In the genomic region with DNA sequence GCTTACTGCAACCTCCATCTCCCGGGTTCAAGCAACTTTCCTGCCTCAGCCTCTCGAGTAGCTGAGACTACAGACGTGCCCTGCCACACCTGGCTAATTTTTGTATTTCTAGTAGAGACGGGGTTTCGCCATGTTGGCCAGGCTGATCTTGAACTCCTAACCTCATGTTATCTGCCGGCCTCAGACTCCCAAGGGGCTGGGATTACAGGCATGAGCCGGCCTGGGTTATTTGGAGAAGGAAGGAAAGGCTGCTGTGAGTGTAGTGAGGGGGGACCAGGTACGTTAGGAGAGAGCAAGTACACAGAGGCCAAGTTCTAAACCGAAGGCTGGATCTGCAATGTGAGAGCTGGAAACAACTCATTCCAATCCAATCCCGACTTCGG, we compare ENCODE assay signal across 6 cellular contexts. TPM values are rescaled to one million over a fixed set of nuclear protein-coding genes. Genes with fewer than 3 reads are reported as not detected.
DNase-seq lines count a peak whose midpoint lies in the region; ATAC-seq and TF ChIP-seq lines count a peak whose summit lies in the region.

No MANE protein-coding gene starts in this region.

- intact Hi-C loops in heart left ventricle (cut with DNase I), result loop anchor here in 8 of 10 donors (2.0 to 10.0 kb wide), 7 partner anchors 39 to 152 kb away; partner anchors contain the start of genes PPP2R5B (in 2 of the 8), ATG2A (in 1 of the 8) and CDC42BPG (in 1 of the 8)
- intact Hi-C loops in cardiac septum (cut with DNase I), result no loop called here
- intact Hi-C loops in vagina (cut with DNase I), result no loop called here

- TF ChIP-seq POLR2A in heart left ventricle (IDR thresholded peaks at IDR 0.05), result no peak
- no peak for TF ChIP-seq POLR2A in vagina (IDR thresholded peaks at IDR 0.05)

- H3K9ac ChIP-seq in liver (ENCODE audit: low read depth in 1 of 2, low read length in 2 of 2), result peak overlapping the region; percentile 87 to 95

- H3K27me3 ChIP-seq in heart left ventricle (no peaks in the 10 kb centered on the region), liver (ENCODE audit: control insufficient read depth in 4 of 4, insufficient read depth in 4 of 4, low read length in 3 of 4) (no peaks in the 10 kb centered on the region), vagina (no peaks in the 10 kb centered on the region)

- no peak for TF ChIP-seq CTCF in heart left ventricle (IDR thresholded peaks at IDR 0.05)
- TF ChIP-seq CTCF in liver (IDR thresholded peaks at IDR 0.05; ENCODE audit: low read depth, low read length, missing input control), result no peak
- TF ChIP-seq CTCF in vagina (IDR thresholded peaks at IDR 0.05), result no peak

- H3K9me3 ChIP-seq in heart left ventricle (no peaks in the 10 kb centered on the region), liver (ENCODE audit: control insufficient read depth in 4 of 4, low read length in 3 of 4) (no peaks in the 10 kb centered on the region), vagina (no peaks in the 10 kb centered on the region)

- 38 to 49% (median 41%) methylated on average over 11 of the region's 11 CpGs for WGBS in heart left ventricle, 4 donors
- WGBS in liver, result 13% methylated on average over 11 of the region's 11 CpGs

- H3K4me1 ChIP-seq in heart left ventricle, result peaks cover 0 to 74% (median 13%) of the 10 kb centered on the region in 12 donors
- H3K4me1 ChIP-seq in liver (ENCODE audit: control insufficient read depth in 4 of 4, insufficient read depth in 4 of 4, low read length in 3 of 4), result peaks cover 0 to 22% (median 13%) of the 10 kb centered on the region in 4 donors
- no peaks in the 10 kb centered on the region for H3K4me1 ChIP-seq in vagina

- H3K4me3 ChIP-seq in heart left ventricle (peak overlapping the region in 11 of 12 donors; percentile 15 to 68 (median 51)), liver (ENCODE audit: low read depth in 1 of 3, low read length in 3 of 3) (peak overlapping the region; percentile 77 to 92 (median 80)), vagina (peak overlapping the region; percentile 29 to 39)

- H3K27ac ChIP-seq in heart left ventricle (peak overlapping the region in 11 of 12 donors; percentile 61 to 83 (median 73)), liver (ENCODE audit: low read depth in 1 of 2, low read length in 2 of 2) (peak overlapping the region; percentile 73 to 78), vagina (peak overlapping the region; percentile 46)

- DNase-seq in heart left ventricle, result no peak
- no peak for DNase-seq in cardiac septum (ENCODE audit: low spot score)
- no peak for DNase-seq in vagina (ENCODE audit: extremely low spot score in 2 of 2)
- no peak for DNase-seq in nucleus accumbens (lab: John Stamatoyannopoulos, UW)
- DNase-seq in GM19238 (ENCODE audit: insufficient read length, low spot score), result no peak

- ATAC-seq in heart left ventricle, result peak in 2 of 4 donors; percentile 29 to 30

- peaks cover 0 to 30% (median 0%) of the 10 kb centered on the region in 9 donors for H3K36me3 ChIP-seq in heart left ventricle
- peaks cover 0 to 2% (median 0%) of the 10 kb centered on the region in 4 donors for H3K36me3 ChIP-seq in liver (ENCODE audit: control insufficient read depth in 4 of 4, insufficient read depth in 3 of 4, low read depth in 1 of 4, low read length in 3 of 4)
- no peaks in the 10 kb centered on the region for H3K36me3 ChIP-seq in vagina

- TF ChIP-seq RAD21 in liver (IDR thresholded peaks at IDR 0.05), result no peak

TF ChIP-seq in liver, 16 proteins besides CTCF, POLR2A, EP300 and RAD21:
- no peak for TF ChIP-seq FOXA2 (IDR thresholded peaks at IDR 0.05)
- TF ChIP-seq, protein P1, sequence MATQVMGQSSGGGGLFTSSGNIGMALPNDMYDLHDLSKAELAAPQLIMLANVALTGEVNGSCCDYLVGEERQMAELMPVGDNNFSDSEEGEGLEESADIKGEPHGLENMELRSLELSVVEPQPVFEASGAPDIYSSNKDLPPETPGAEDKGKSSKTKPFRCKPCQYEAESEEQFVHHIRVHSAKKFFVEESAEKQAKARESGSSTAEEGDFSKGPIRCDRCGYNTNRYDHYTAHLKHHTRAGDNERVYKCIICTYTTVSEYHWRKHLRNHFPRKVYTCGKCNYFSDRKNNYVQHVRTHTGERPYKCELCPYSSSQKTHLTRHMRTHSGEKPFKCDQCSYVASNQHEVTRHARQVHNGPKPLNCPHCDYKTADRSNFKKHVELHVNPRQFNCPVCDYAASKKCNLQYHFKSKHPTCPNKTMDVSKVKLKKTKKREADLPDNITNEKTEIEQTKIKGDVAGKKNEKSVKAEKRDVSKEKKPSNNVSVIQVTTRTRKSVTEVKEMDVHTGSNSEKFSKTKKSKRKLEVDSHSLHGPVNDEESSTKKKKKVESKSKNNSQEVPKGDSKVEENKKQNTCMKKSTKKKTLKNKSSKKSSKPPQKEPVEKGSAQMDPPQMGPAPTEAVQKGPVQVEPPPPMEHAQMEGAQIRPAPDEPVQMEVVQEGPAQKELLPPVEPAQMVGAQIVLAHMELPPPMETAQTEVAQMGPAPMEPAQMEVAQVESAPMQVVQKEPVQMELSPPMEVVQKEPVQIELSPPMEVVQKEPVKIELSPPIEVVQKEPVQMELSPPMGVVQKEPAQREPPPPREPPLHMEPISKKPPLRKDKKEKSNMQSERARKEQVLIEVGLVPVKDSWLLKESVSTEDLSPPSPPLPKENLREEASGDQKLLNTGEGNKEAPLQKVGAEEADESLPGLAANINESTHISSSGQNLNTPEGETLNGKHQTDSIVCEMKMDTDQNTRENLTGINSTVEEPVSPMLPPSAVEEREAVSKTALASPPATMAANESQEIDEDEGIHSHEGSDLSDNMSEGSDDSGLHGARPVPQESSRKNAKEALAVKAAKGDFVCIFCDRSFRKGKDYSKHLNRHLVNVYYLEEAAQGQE (IDR thresholded peaks at IDR 0.05), result no peak
- no peak for TF ChIP-seq ATF3 (IDR thresholded peaks at IDR 0.05)
- no peak for TF ChIP-seq JUND (IDR thresholded peaks at IDR 0.05)
- TF ChIP-seq, protein P2, sequence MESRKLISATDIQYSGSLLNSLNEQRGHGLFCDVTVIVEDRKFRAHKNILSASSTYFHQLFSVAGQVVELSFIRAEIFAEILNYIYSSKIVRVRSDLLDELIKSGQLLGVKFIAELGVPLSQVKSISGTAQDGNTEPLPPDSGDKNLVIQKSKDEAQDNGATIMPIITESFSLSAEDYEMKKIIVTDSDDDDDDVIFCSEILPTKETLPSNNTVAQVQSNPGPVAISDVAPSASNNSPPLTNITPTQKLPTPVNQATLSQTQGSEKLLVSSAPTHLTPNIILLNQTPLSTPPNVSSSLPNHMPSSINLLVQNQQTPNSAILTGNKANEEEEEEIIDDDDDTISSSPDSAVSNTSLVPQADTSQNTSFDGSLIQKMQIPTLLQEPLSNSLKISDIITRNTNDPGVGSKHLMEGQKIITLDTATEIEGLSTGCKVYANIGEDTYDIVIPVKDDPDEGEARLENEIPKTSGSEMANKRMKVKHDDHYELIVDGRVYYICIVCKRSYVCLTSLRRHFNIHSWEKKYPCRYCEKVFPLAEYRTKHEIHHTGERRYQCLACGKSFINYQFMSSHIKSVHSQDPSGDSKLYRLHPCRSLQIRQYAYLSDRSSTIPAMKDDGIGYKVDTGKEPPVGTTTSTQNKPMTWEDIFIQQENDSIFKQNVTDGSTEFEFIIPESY (IDR thresholded peaks at IDR 0.05), result no peak
- no peak for TF ChIP-seq NR2F2 (IDR thresholded peaks at IDR 0.05)
- no peak for TF ChIP-seq SP1 (IDR thresholded peaks at IDR 0.05)
- no peak for TF ChIP-seq YY1 (IDR thresholded peaks at IDR 0.05)

RNA-seq across cellular contexts. Expression of gene BATF2, which starts 0.5 kb away (rescaled TPM):
- total RNA-seq in heart left ventricle, result 10 to 100 TPM in 1 of 9 donors, 1 to 10 TPM in 7, under 1 TPM in 1; 0.87 to 33.4 (median 1.5) TPM
- 1 to 10 TPM; 1.6 to 2.0 TPM for polyA plus RNA-seq in heart left ventricle
- 0.70 TPM for total RNA-seq in cardiac septum
- total RNA-seq in liver, result 1 to 10 TPM in 1 of 2 donors, under 1 TPM in 1; 0.51 to 1.2 TPM
- 1 to 10 TPM; 1.6 to 3.2 TPM for polyA plus RNA-seq in liver
- total RNA-seq in vagina, result not detected

RNA-seq across cellular contexts. Expression of gene ARL2, which starts 17.6 kb away (rescaled TPM):
- total RNA-seq in heart left ventricle (100 to 1,000 TPM in 7 of 9 donors, 10 to 100 TPM in 2; 90.3 to 241 (median 116) TPM), cardiac septum (120 TPM), liver (10 to 100 TPM; 10.8 to 17.1 TPM), vagina (112 TPM)
- polyA plus RNA-seq in heart left ventricle (100 to 1,000 TPM; 126 to 158 TPM), liver (10 to 100 TPM; 12.9 to 19.5 TPM)

RNA-seq across cellular contexts. Expression of gene MAJIN, which starts 24.4 kb away (rescaled TPM):
- total RNA-seq in heart left ventricle (not detected), cardiac septum (not detected), liver (not detected), vagina (not detected)
- polyA plus RNA-seq in heart left ventricle (not detected), liver (under 1 TPM; 0.09 to 0.31 TPM)

RNA-seq across cellular contexts. Expression of gene SNX15, which starts 30.9 kb away (rescaled TPM):
- total RNA-seq in heart left ventricle, result 10 to 100 TPM; 12.7 to 33.0 (median 17.9) TPM
- 10 to 100 TPM; 14.8 to 29.5 TPM for polyA plus RNA-seq in heart left ventricle
- total RNA-seq in cardiac septum, result 17.0 TPM
- 1 to 10 TPM; 4.5 to 7.2 TPM for total RNA-seq in liver
- polyA plus RNA-seq in liver, result 1 to 10 TPM; 4.8 to 6.7 TPM
- 24.1 TPM for total RNA-seq in vagina

RNA-seq across cellular contexts. Expression of gene SAC3D1, which starts 44.7 kb away (rescaled TPM):
- total RNA-seq in heart left ventricle (1 to 10 TPM; 4.3 to 9.1 (median 6.2) TPM), cardiac septum (5.0 TPM), liver (1 to 10 TPM; 3.8 to 7.9 TPM), vagina (11.8 TPM)
- polyA plus RNA-seq in heart left ventricle (10 to 100 TPM in 1 of 2 donors, 1 to 10 TPM in 1; 4.8 to 14.6 TPM), liver (1 to 10 TPM; 6.1 to 7.4 TPM)

Comparison
In these comparisons a context has a peak if more than half of its experiments do, and no peak if none do; other contexts are left out.
1. intact Hi-C loops: an anchor here in heart left ventricle (2.0 to 10.0 kb wide); none called in cardiac septum and vagina.